20 cellular contexts compared by ENCODE assay signal in genomic region chr9:4549751-4550295, GRCh38. TPM values are rescaled to one million over a fixed set of nuclear protein-coding genes. Genes with fewer than 3 reads are reported as not detected.
DNase-seq lines count a peak whose midpoint lies in the region; ATAC-seq and TF ChIP-seq lines count a peak whose summit lies in the region.
"Had no signal": no experiment of that assay in that cellular context is flagged by ENCODE, and none has a peak within 500 bp of the region (broad histone marks: within the 10 kb centered on the region; RNA-seq: fewer than 3 reads in every experiment).

No MANE protein-coding gene starts in this region.

- no peaks in the 10 kb centered on the region for H3K79me2 ChIP-seq in GM23248 (ENCODE audit: insufficient read depth)
- H3K79me2 ChIP-seq in trophoblast cell (ENCODE audit: control insufficient read depth, insufficient read depth, low read length, poor library complexity) = no peaks in the 10 kb centered on the region

- H3K9me3 ChIP-seq in GM23248 (ENCODE audit: low read depth) = no peaks in the 10 kb centered on the region
- peaks cover 2% of the 10 kb centered on the region for H3K9me3 ChIP-seq in trophoblast cell (ENCODE audit: insufficient read depth, low read depth, low read length)
- no peaks in the 10 kb centered on the region for H3K9me3 ChIP-seq in prostate gland
- H3K9me3 ChIP-seq: SJSA1, spleen had no signal

- H3K36me3 ChIP-seq in GM23248 (ENCODE audit: low read depth) (no peaks in the 10 kb centered on the region), trophoblast cell (ENCODE audit: control insufficient read depth in 1 of 2, insufficient read depth in 2 of 2, low read length in 2 of 2) (no peaks in the 10 kb centered on the region), prostate gland (no peaks in the 10 kb centered on the region)
- H3K36me3 ChIP-seq: SJSA1, spleen had no signal

- DNase-seq in AG10803 (ENCODE audit: low read depth) (peak; percentile 24), GM23248 (peak; percentile 53), fibroblast of the aortic adventitia (ENCODE audit: low read depth) (peak; percentile 60), trophoblast cell (no peak), prostate gland (ENCODE audit: low spot score) (no peak)
- no peak for DNase-seq in activated CD8-positive, alpha-beta memory T cell treated with anti-CD3 and anti-CD28 coated beads, Interleukin-2, amount 50 U/mL, for 48 hours
- no peak for DNase-seq in stimulated activated effector memory CD8-positive, alpha-beta T cell treated with anti-CD3 and anti-CD28 coated beads, Interleukin-12 subunit alpha, Interleukin-12 subunit beta, amount 100 ng/mL, for 72 hours (ENCODE audit: low spot score in 2 of 2)
- DNase-seq: activated CD4-positive, alpha-beta T cell treated with anti-CD3 and anti-CD28 coated beads, Interleukin-2, amount 10 ng/mL, durations not matched to agents 7 days and 5 days; activated CD8-positive, alpha-beta memory T cell treated with anti-CD3 and anti-CD28 coated beads, Interleukin-2, amount 50 U/mL, for 4 hours; activated effector memory CD4-positive, alpha-beta T cell treated with Interleukin-2 at 50 U/mL for 16 hours; DMS 273 treated with DMSO at 0.1 percent for 48 hours; GDM1; NCI-H1694; PC-9; spleen had no signal

- TF ChIP-seq POLR2A in prostate gland (IDR thresholded peaks at IDR 0.05) = no peak

- no peaks in the 10 kb centered on the region for H3K9me2 ChIP-seq in GM23248 (ENCODE audit: insufficient read depth)

- H3K9ac ChIP-seq in GM23248 = no peak overlapping the region
- no peak overlapping the region for H3K9ac ChIP-seq in trophoblast cell (ENCODE audit: low read length)

- H2BK12ac ChIP-seq in trophoblast cell (ENCODE audit: low read length) = peak overlapping the region; percentile 21

- H2AK5ac ChIP-seq in trophoblast cell (ENCODE audit: low read length) = no peak overlapping the region

- no peak overlapping the region for H3K18ac ChIP-seq in trophoblast cell (ENCODE audit: low read length)

- no peak for ATAC-seq in HG03460 (IDR thresholded peaks at IDR 0.05; ENCODE audit: unreplicated experiment)
- ATAC-seq in stimulated activated effector memory CD8-positive, alpha-beta T cell treated with anti-CD3 and anti-CD28 coated beads, Interleukin-12 subunit alpha, Interleukin-12 subunit beta, amount 100 ng/mL, for 72 hours = no peak

- no peak overlapping the region for H2BK5ac ChIP-seq in trophoblast cell (ENCODE audit: low read depth, low read length, poor library complexity)

- H3K4me1 ChIP-seq in GM23248 (ENCODE audit: insufficient read depth) = peaks cover 31% of the 10 kb centered on the region
- H3K4me1 ChIP-seq in trophoblast cell (ENCODE audit: control insufficient read depth in 1 of 2, insufficient read depth in 2 of 2, low read length in 2 of 2) = peaks cover 14% of the 10 kb centered on the region in 2 experiments
- no peaks in the 10 kb centered on the region for H3K4me1 ChIP-seq in prostate gland (replicated peaks)

- H3K4me1 Mint-ChIP-seq in stimulated activated effector memory CD8-positive, alpha-beta T cell treated with anti-CD3 and anti-CD28 coated beads, Interleukin-12 subunit alpha, Interleukin-12 subunit beta, amount 100 ng/mL, for 72 hours = peaks cover 6% of the 10 kb centered on the region

- H2BK120ac ChIP-seq in trophoblast cell (ENCODE audit: insufficient read depth, low read length, poor library complexity) = peak overlapping the region; percentile 9

- H3K9me3 Mint-ChIP-seq in stimulated activated effector memory CD8-positive, alpha-beta T cell treated with anti-CD3 and anti-CD28 coated beads, Interleukin-12 subunit alpha, Interleukin-12 subunit beta, amount 100 ng/mL, for 72 hours = no peaks in the 10 kb centered on the region
- H3K9me3 Mint-ChIP-seq: activated CD4-positive, alpha-beta T cell treated with anti-CD3 and anti-CD28 coated beads, Interleukin-2, amount 10 ng/mL, durations not matched to agents 7 days and 5 days; dendritic cell treated with granulocyte-macrophage colony-stimulating factor and Interleukin-4, amounts not matched to agents 40 ng/mL and 50 ng/mL, for 4 days; T-helper 1 cell treated with Interleukin-12 subunit alpha and Interleukin-12 subunit beta and Interleukin-4 antibody, amounts not matched to agents 30 μg/mL and 1 μg/mL, for 36 hours had no signal

- no peak overlapping the region for H4K8ac ChIP-seq in trophoblast cell (ENCODE audit: low read depth, low read length)

- H3K4me3 ChIP-seq in AG10803 (ENCODE audit: low read length) = no peak overlapping the region
- H3K4me3 ChIP-seq in GM23248 = no peak overlapping the region
- H3K4me3 ChIP-seq in fibroblast of the aortic adventitia (ENCODE audit: low read depth, low read length) = no peak overlapping the region
- H3K4me3 ChIP-seq in trophoblast cell (ENCODE audit: low read depth, low read length) = no peak overlapping the region
- no peak overlapping the region for H3K4me3 ChIP-seq in prostate gland
- H3K4me3 ChIP-seq: PC-9, SJSA1, spleen had no signal

- intact Hi-C loops in prostate gland (cut with DNase I) = loop anchor here (5.0 kb wide), 1 partner anchor 58 kb away; the partner anchor contains the start of gene SLC1A1

- no peak overlapping the region for H4K12ac ChIP-seq in trophoblast cell (ENCODE audit: low read depth, low read length)

- H3K4me2 ChIP-seq in GM23248 (ENCODE audit: unreplicated experiment) = no peak overlapping the region
- no peak overlapping the region for H3K4me2 ChIP-seq in trophoblast cell (ENCODE audit: low read length)
- H3K4me2 ChIP-seq: PC-9 had no signal

- H3K27me3 ChIP-seq in GM23248 (replicated peaks; ENCODE audit: insufficient read depth) = no peaks in the 10 kb centered on the region
- H3K27me3 ChIP-seq in trophoblast cell (ENCODE audit: insufficient read depth, low read length) = no peaks in the 10 kb centered on the region
- no peaks in the 10 kb centered on the region for H3K27me3 ChIP-seq in prostate gland (replicated peaks; ENCODE audit: insufficient read depth)
- H3K27me3 ChIP-seq: SJSA1, spleen had no signal

- peaks cover 9% of the 10 kb centered on the region; the same call in 1 of the 2 replicates for H3F3A ChIP-seq in GM23248 (ENCODE audit: insufficient read depth)

- WGBS in GM23248 (ENCODE audit: low coverage in 1 of 2, low lambda C conversion rate in 2 of 2, missing lambda C conversion rate in 2 of 2), 2 experiments = 68 to 73% methylated on average over 4 of the region's 4 CpGs
- WGBS in trophoblast cell (ENCODE audit: extremely low coverage, insufficient coverage, insufficient read length) = no CpG with 5 or more reads among the region's 4 CpGs
- WGBS in prostate gland = 70% methylated on average over 4 of the region's 4 CpGs

- TF ChIP-seq CTCF in AG10803 (conservative IDR thresholded peaks at IDR 0.05; ENCODE audit: low read length) (no peak), fibroblast of the aortic adventitia (IDR thresholded peaks at IDR 0.05; ENCODE audit: insufficient read depth, low read length) (no peak), prostate gland (IDR thresholded peaks at IDR 0.05) (no peak)

- H2AFZ ChIP-seq in GM23248 (no peak overlapping the region), trophoblast cell (ENCODE audit: insufficient read depth, low read length, poor library complexity) (no peak overlapping the region)
- H2AFZ ChIP-seq: PC-9 had no signal

- no peaks in the 10 kb centered on the region for H4K20me1 ChIP-seq in GM23248 (ENCODE audit: insufficient read depth)

- H3K23ac ChIP-seq in trophoblast cell (ENCODE audit: low read length) = no peak overlapping the region

- H3K4ac ChIP-seq in trophoblast cell (ENCODE audit: low read depth, low read length) = no peak overlapping the region

- peak overlapping the region; percentile 30 for H3K27ac ChIP-seq in GM23248
- no peak overlapping the region for H3K27ac ChIP-seq in trophoblast cell (ENCODE audit: low read depth, low read length)
- peak overlapping the region in 1 of 2 donors; percentile 23 for H3K27ac ChIP-seq in prostate gland
- H3K27ac ChIP-seq: HL-60, PC-9, SJSA1, spleen had no signal

- no peaks in the 10 kb centered on the region for H3K36me3 Mint-ChIP-seq in stimulated activated effector memory CD8-positive, alpha-beta T cell treated with anti-CD3 and anti-CD28 coated beads, Interleukin-12 subunit alpha, Interleukin-12 subunit beta, amount 100 ng/mL, for 72 hours

- H3K4me3 Mint-ChIP-seq in stimulated activated effector memory CD8-positive, alpha-beta T cell treated with anti-CD3 and anti-CD28 coated beads, Interleukin-12 subunit alpha, Interleukin-12 subunit beta, amount 100 ng/mL, for 72 hours = no peak overlapping the region
- H3K4me3 Mint-ChIP-seq: activated CD4-positive, alpha-beta T cell treated with anti-CD3 and anti-CD28 coated beads, Interleukin-2, amount 10 ng/mL, durations not matched to agents 7 days and 5 days; dendritic cell treated with granulocyte-macrophage colony-stimulating factor and Interleukin-4, amounts not matched to agents 40 ng/mL and 50 ng/mL, for 4 days; T-helper 1 cell treated with Interleukin-12 subunit alpha and Interleukin-12 subunit beta and Interleukin-4 antibody, amounts not matched to agents 30 μg/mL and 1 μg/mL, for 36 hours had no signal

- H3K27ac Mint-ChIP-seq in stimulated activated effector memory CD8-positive, alpha-beta T cell treated with anti-CD3 and anti-CD28 coated beads, Interleukin-12 subunit alpha, Interleukin-12 subunit beta, amount 100 ng/mL, for 72 hours = no peak overlapping the region
- H3K27ac Mint-ChIP-seq: activated CD4-positive, alpha-beta T cell treated with anti-CD3 and anti-CD28 coated beads, Interleukin-2, amount 10 ng/mL, durations not matched to agents 7 days and 5 days; dendritic cell treated with granulocyte-macrophage colony-stimulating factor and Interleukin-4, amounts not matched to agents 40 ng/mL and 50 ng/mL, for 4 days; T-helper 1 cell treated with Interleukin-12 subunit alpha and Interleukin-12 subunit beta and Interleukin-4 antibody, amounts not matched to agents 30 μg/mL and 1 μg/mL, for 36 hours had no signal

- no peak overlapping the region for H3K14ac ChIP-seq in trophoblast cell (ENCODE audit: low read length)

- H3K79me1 ChIP-seq in trophoblast cell (ENCODE audit: low read length) = peaks cover 2% of the 10 kb centered on the region

- in situ Hi-C loops in GM23248 (cut with MboI) = no loop called here

- H4K91ac ChIP-seq in trophoblast cell (ENCODE audit: low read depth, low read length) = no peak overlapping the region

RNA-seq across cellular contexts. Expression of gene SLC1A1, which starts 59.6 kb away (rescaled TPM):
- 45.4 and 47.6 TPM in 2 replicates for total RNA-seq in GM23248 (2014; rRNA removed; shearing (Covaris generic))
- 34.6 and 36.3 TPM in 2 replicates for polyA plus RNA-seq in GM23248 (2016; fragmentation: Nextera tagmentation; extraction: Ambion mirVana)
- total RNA-seq in fibroblast of the aortic adventitia (ENCODE audit: low replicate concordance) (9.6 and 41.7 TPM in 2 replicates), prostate gland (10 to 100 TPM in 1 of 2 donors, 1 to 10 TPM in 1; 2.9 to 13.1 TPM)
- polyA plus RNA-seq in trophoblast cell (2013) = 0.53 and 0.67 TPM in 2 replicates

Comparison
In these comparisons a context has a peak if more than half of its experiments do, and no peak if none do; other contexts are left out.
1. DNase-seq: peak in AG10803 (single experiment), GM23248 (single experiment) and fibroblast of the aortic adventitia (single experiment); none in trophoblast cell (0 of 2), activated CD8-positive, alpha-beta memory T cell treated with anti-CD3 and anti-CD28 coated beads, Interleukin-2, amount 50 U/mL, for 48 hours (single experiment), prostate gland (single experiment) and stimulated activated effector memory CD8-positive, alpha-beta T cell treated with anti-CD3 and anti-CD28 coated beads, Interleukin-12 subunit alpha, Interleukin-12 subunit beta, amount 100 ng/mL, for 72 hours (0 of 2).